In the genomic region with DNA sequence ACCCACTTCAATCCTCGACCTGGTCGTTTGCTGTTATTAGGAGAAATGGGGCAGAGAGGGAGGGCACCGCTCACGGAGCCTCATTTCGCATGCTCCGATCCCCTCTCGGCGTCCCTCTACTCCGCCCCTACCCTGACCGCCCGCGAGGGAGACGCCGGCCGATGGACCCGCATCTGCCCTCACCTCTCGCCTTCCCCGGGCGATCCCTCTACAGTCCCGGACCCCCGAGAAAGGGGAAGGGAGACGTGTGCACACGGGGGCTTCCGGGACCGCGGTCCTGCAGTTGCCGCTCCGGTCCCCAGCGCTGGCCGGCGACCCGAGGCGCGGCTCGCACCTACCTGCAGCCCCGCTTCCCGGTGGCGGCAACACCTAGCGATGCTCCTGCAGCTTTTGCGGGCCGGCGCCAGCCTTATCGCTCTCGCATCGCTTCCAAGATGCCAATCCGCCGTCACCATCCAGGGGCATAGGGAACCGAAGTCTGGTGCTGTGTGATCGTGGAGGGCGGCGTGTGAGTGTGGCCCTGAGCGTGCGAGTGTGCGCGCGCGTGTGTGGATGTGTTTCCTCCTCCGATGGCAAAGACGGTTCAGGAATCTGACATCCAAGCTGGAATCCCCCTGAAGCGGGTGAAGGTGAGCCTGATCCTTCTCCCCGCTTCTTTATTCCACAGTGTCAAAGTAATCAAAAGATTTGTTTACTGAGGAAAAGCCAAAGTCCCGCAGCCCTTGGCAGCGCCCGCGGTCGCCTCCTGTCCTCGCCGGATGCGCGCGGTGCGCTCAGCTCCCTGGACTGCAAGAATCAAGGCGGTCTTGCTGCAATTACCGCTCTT, we compare ENCODE assay signal across 8 cellular contexts.
A peak's percentile ranks its signal among the peaks of the same experiment; 100 is the strongest.
DNase-seq lines count a peak whose midpoint lies in the region; ATAC-seq and TF ChIP-seq lines count a peak whose summit lies in the region.

No MANE protein-coding gene starts in this region.

- H3K27ac ChIP-seq in ACC112 (ENCODE audit: low read depth, low read length) (no peak overlapping the region), SK-N-SH (ENCODE audit: low read depth in 2 of 2, low read length in 1 of 2) (no peak overlapping the region), duodenal mucosa (ENCODE audit: low read depth, low read length) (no peak overlapping the region), transverse colon (no peak overlapping the region)

- peak; percentile 31 for DNase-seq in SK-N-SH
- peak in 1 of 3 donors; percentile 48 for DNase-seq in mucosa of descending colon
- DNase-seq in transverse colon, result no peak
- DNase-seq in 8988T, result no peak
- DNase-seq in NCI-H226, result no peak

- H4K20me1 ChIP-seq in SK-N-SH (ENCODE audit: insufficient read depth), result no peaks in the 10 kb centered on the region

- TF ChIP-seq EP300 in SK-N-SH (IDR thresholded peaks at IDR 0.05; ENCODE audit: borderline replicate concordance in 1 of 2, low read depth in 1 of 2, low read length in 1 of 2) (no peak), transverse colon (IDR thresholded peaks at IDR 0.05; ENCODE audit: low read depth) (no peak)

- ATAC-seq in mucosa of descending colon (peak; percentile 23), GM19455 (IDR thresholded peaks at IDR 0.05; ENCODE audit: unreplicated experiment) (no peak)

- in situ Hi-C loops in transverse colon (cut with MboI; ENCODE audit: low pct_ligation_motif_present in 1 of 4, low pct_unique_long_range_greater_than_20kb in 1 of 4, low sequenced_read_pairs in 3 of 4), result no loop called here

- H3K4me2 ChIP-seq in SK-N-SH, result peak overlapping the region; percentile 83

- intact Hi-C loops in mucosa of descending colon (cut with DNase I, micrococcal nuclease), result no loop called here
- intact Hi-C loops in transverse colon (cut with DNase I; ENCODE audit: low total_unique reads), result no loop called here

- H3K36me3 ChIP-seq in ACC112 (ENCODE audit: insufficient read depth, low read length) (no peaks in the 10 kb centered on the region), SK-N-SH (replicated peaks in 1 of 2; ENCODE audit: control insufficient read depth in 1 of 2, insufficient read depth in 2 of 2, low read length in 1 of 2) (no peaks in the 10 kb centered on the region), duodenal mucosa (ENCODE audit: control insufficient read depth in 1 of 2, insufficient read depth in 2 of 2, low read length in 2 of 2) (no peaks in the 10 kb centered on the region), mucosa of descending colon (ENCODE audit: low read depth) (no peaks in the 10 kb centered on the region), transverse colon (no peaks in the 10 kb centered on the region)

- TF ChIP-seq RAD21 in SK-N-SH (IDR thresholded peaks at IDR 0.05; ENCODE audit: low read length), result no peak

- H3K9me3 ChIP-seq in SK-N-SH, result no peaks in the 10 kb centered on the region
- no peaks in the 10 kb centered on the region for H3K9me3 ChIP-seq in duodenal mucosa (ENCODE audit: control insufficient read depth in 1 of 2, low read length in 2 of 2)
- no peaks in the 10 kb centered on the region for H3K9me3 ChIP-seq in mucosa of descending colon
- no peaks in the 10 kb centered on the region for H3K9me3 ChIP-seq in transverse colon

- TF ChIP-seq CTCF in SK-N-SH (IDR thresholded peaks at IDR 0.05) (no peak), mucosa of descending colon (IDR thresholded peaks at IDR 0.05) (no peak), transverse colon (IDR thresholded peaks at IDR 0.05) (no peak)

- H3K9ac ChIP-seq in SK-N-SH (no peak overlapping the region), duodenal mucosa (ENCODE audit: low read depth in 1 of 2, low read length in 2 of 2) (no peak overlapping the region)

- no peaks in the 10 kb centered on the region for H3F3A ChIP-seq in SK-N-SH (replicated peaks; ENCODE audit: insufficient read depth)

- TF ChIP-seq POLR2A in transverse colon (IDR thresholded peaks at IDR 0.05), result no peak

- POLR2A ChIA-PET in SK-N-SH (lab: Yijun Ruan, JAX), result no interaction called here

- no peaks in the 10 kb centered on the region for H3K4me1 ChIP-seq in ACC112 (ENCODE audit: control insufficient read depth, insufficient read depth, low read length, unreplicated experiment)
- H3K4me1 ChIP-seq in SK-N-SH (ENCODE audit: control insufficient read depth in 1 of 2, insufficient read depth in 2 of 2, low read depth in 1 of 2, low read length in 1 of 2), result peaks cover 0 to 7% of the 10 kb centered on the region in 2 experiments; a peak in 1 of 4 replicates
- H3K4me1 ChIP-seq in duodenal mucosa (ENCODE audit: control insufficient read depth in 1 of 2, insufficient read depth in 2 of 2, low read length in 2 of 2), result peaks cover 0 to 7% of the 10 kb centered on the region in 2 donors
- H3K4me1 ChIP-seq in mucosa of descending colon (ENCODE audit: low read depth), result peaks cover 9% of the 10 kb centered on the region
- H3K4me1 ChIP-seq in transverse colon, result peaks cover 3 to 21% (median 14%) of the 10 kb centered on the region in 4 donors

- H3K27me3 ChIP-seq in ACC112 (ENCODE audit: insufficient read depth, low read length), result peaks cover 84% of the 10 kb centered on the region
- H3K27me3 ChIP-seq in SK-N-SH (ENCODE audit: insufficient read depth), result peaks cover 31% of the 10 kb centered on the region
- H3K27me3 ChIP-seq in duodenal mucosa (ENCODE audit: control insufficient read depth in 1 of 2, insufficient read depth in 2 of 2, low read length in 2 of 2), result peaks cover 24 to 30% of the 10 kb centered on the region in 2 donors
- H3K27me3 ChIP-seq in transverse colon, result peaks cover 42% of the 10 kb centered on the region

- H3K79me2 ChIP-seq in ACC112 (ENCODE audit: control insufficient read depth, insufficient read depth, low read length, unreplicated experiment) (no peaks in the 10 kb centered on the region), SK-N-SH (ENCODE audit: insufficient read depth) (no peaks in the 10 kb centered on the region)

- CTCF ChIA-PET in SK-N-SH (lab: Yijun Ruan, JAX), result interaction anchor here (1.1 to 3.6 kb wide), 4 partner anchors 17 to 54 kb away, joined by 3 to 19 read pairs (median 8); no protein-coding TSS in a partner anchor

- 17% methylated on average over 62 of the region's 74 CpGs for WGBS in SK-N-SH (ENCODE audit: low lambda C conversion rate)
- WGBS in transverse colon (ENCODE audit: low coverage in 1 of 2), 2 donors, result 37 to 40% methylated on average over 2 to 74 of the region's 74 CpGs

- H2AFZ ChIP-seq in ACC112 (ENCODE audit: low read length, unreplicated experiment) (no peak overlapping the region), SK-N-SH (ENCODE audit: low read depth) (peak overlapping the region; percentile 30; the same call in 1 of the 2 replicates)

- no peaks in the 10 kb centered on the region for H3K9me2 ChIP-seq in SK-N-SH

- peak overlapping the region; percentile 63 for H3K4me3 ChIP-seq in ACC112 (ENCODE audit: low read depth, low read length)
- H3K4me3 ChIP-seq in SK-N-SH (ENCODE audit: low read depth in 2 of 2, low read length in 1 of 2), result 0 out of 4 replicates have a peak overlapping the region, but pooled peaks of 1 of the 2 experiments have one; percentile 54
- peak overlapping the region; percentile 57 to 60 for H3K4me3 ChIP-seq in duodenal mucosa (ENCODE audit: low read depth in 1 of 2, low read length in 2 of 2)
- no peak overlapping the region for H3K4me3 ChIP-seq in mucosa of descending colon
- peak overlapping the region in 3 of 4 donors; percentile 5 to 48 (median 14) for H3K4me3 ChIP-seq in transverse colon

TF ChIP-seq in SK-N-SH, 30 proteins besides CTCF, POLR2A, EP300 and RAD21:
- TF ChIP-seq, protein P1, sequence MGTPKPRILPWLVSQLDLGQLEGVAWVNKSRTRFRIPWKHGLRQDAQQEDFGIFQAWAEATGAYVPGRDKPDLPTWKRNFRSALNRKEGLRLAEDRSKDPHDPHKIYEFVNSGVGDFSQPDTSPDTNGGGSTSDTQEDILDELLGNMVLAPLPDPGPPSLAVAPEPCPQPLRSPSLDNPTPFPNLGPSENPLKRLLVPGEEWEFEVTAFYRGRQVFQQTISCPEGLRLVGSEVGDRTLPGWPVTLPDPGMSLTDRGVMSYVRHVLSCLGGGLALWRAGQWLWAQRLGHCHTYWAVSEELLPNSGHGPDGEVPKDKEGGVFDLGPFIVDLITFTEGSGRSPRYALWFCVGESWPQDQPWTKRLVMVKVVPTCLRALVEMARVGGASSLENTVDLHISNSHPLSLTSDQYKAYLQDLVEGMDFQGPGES (IDR thresholded peaks at IDR 0.05; ENCODE audit: low read depth, low read length), result no peak
- TF ChIP-seq EZH2phosphoT487 (IDR thresholded peaks at IDR 0.05; ENCODE audit: borderline replicate concordance, low read depth), result peak; percentile 16; the same call in 1 of the 2 replicates
- TF ChIP-seq, protein P2, sequence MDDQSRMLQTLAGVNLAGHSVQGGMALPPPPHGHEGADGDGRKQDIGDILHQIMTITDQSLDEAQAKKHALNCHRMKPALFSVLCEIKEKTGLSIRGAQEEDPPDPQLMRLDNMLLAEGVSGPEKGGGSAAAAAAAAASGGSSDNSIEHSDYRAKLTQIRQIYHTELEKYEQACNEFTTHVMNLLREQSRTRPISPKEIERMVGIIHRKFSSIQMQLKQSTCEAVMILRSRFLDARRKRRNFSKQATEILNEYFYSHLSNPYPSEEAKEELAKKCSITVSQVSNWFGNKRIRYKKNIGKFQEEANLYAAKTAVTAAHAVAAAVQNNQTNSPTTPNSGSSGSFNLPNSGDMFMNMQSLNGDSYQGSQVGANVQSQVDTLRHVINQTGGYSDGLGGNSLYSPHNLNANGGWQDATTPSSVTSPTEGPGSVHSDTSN (IDR thresholded peaks at IDR 0.05), result no peak
- no peak for TF ChIP-seq NRF1 (IDR thresholded peaks at IDR 0.05; ENCODE audit: low read depth, low read length)
- no peak for TF ChIP-seq FOXM1 (IDR thresholded peaks at IDR 0.05; ENCODE audit: low read depth)
- TF ChIP-seq RCOR1 (IDR thresholded peaks at IDR 0.05; ENCODE audit: low read length), result no peak
- TF ChIP-seq, protein P3, sequence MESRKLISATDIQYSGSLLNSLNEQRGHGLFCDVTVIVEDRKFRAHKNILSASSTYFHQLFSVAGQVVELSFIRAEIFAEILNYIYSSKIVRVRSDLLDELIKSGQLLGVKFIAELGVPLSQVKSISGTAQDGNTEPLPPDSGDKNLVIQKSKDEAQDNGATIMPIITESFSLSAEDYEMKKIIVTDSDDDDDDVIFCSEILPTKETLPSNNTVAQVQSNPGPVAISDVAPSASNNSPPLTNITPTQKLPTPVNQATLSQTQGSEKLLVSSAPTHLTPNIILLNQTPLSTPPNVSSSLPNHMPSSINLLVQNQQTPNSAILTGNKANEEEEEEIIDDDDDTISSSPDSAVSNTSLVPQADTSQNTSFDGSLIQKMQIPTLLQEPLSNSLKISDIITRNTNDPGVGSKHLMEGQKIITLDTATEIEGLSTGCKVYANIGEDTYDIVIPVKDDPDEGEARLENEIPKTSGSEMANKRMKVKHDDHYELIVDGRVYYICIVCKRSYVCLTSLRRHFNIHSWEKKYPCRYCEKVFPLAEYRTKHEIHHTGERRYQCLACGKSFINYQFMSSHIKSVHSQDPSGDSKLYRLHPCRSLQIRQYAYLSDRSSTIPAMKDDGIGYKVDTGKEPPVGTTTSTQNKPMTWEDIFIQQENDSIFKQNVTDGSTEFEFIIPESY (IDR thresholded peaks at IDR 0.05; ENCODE audit: borderline replicate concordance, low read depth), result no peak
- no peak for TF ChIP-seq TCF12 (IDR thresholded peaks at IDR 0.05)
- TF ChIP-seq POLR2AphosphoS5 (IDR thresholded peaks at IDR 0.05; ENCODE audit: low read depth, low read length), result no peak
